ENCODE assay signal across 8 cellular contexts in genomic region chr7:151168022-151168786, GRCh38. TPM values are rescaled to one million over a fixed set of nuclear protein-coding genes. Genes with fewer than 3 reads are reported as not detected.
DNase-seq lines count a peak whose midpoint lies in the region; ATAC-seq, FAIRE-seq and TF ChIP-seq lines count a peak whose summit lies in the region.

No MANE protein-coding gene starts in this region.

- POLR2A ChIA-PET in IMR-90 (lab: Charles Lee; ENCODE audit: unreplicated experiment): no interaction called here

- H3K14ac ChIP-seq in IMR-90 (replicated peaks; ENCODE audit: low read depth, low read length): no peak overlapping the region

- H4K91ac ChIP-seq in IMR-90 (ENCODE audit: insufficient read depth, low read depth, low read length): no peak overlapping the region

- no peak overlapping the region for H2BK5ac ChIP-seq in IMR-90 (ENCODE audit: low read depth, low read length, poor library complexity, severe bottlenecking)
- H2BK5ac ChIP-seq in mesendoderm (ENCODE audit: low read length): no peak overlapping the region

- H3K4me3 ChIP-seq in IMR-90 (ENCODE audit: insufficient read depth, low read depth, low read length) (no peak overlapping the region), coronary artery (peak overlapping the region; percentile 73), mesendoderm (ENCODE audit: low read length) (no peak overlapping the region)

- no peak overlapping the region for H2AFZ ChIP-seq in IMR-90 (replicated peaks; ENCODE audit: low read length, poor library complexity)

- H3K4me3 Mint-ChIP-seq in stimulated activated naive B cell treated with anti-CD40 and anti-IgM and Interleukin-4, amounts not matched to agents 10 μg/mL and 1 μg/mL and 100 μg/mL, for 72 hours: peak overlapping the region; percentile 24 to 75

- H4K8ac ChIP-seq in IMR-90 (ENCODE audit: low read depth in 2 of 2, low read length in 2 of 2): no peak overlapping the region
- H4K8ac ChIP-seq in mesendoderm (ENCODE audit: low read depth, low read length): no peak overlapping the region

- H3K4ac ChIP-seq in IMR-90 (ENCODE audit: low read depth, low read length) (no peak overlapping the region), mesendoderm (ENCODE audit: low read depth, low read length) (no peak overlapping the region)

- dilution Hi-C loops in IMR-90 (cut with HindIII; ENCODE audit: low sequenced_read_pairs, unreplicated experiment): no loop called here

- H4K20me1 ChIP-seq in IMR-90 (ENCODE audit: insufficient read depth, low read length): no peaks in the 10 kb centered on the region; the same call in 1 of the 2 replicates

- no peak overlapping the region for H2AK9ac ChIP-seq in IMR-90 (replicated peaks; ENCODE audit: low read depth, low read length, poor library complexity)

- no peak overlapping the region for H2BK15ac ChIP-seq in IMR-90 (ENCODE audit: low read depth, low read length)
- no peak overlapping the region for H2BK15ac ChIP-seq in mesendoderm (replicated peaks; ENCODE audit: low read depth)

- CTCF ChIA-PET in IMR-90 (lab: Yijun Ruan, JAX): no interaction called here

- TF ChIP-seq CTCF in IMR-90 (conservative IDR thresholded peaks at IDR 0.05; ENCODE audit: low read depth, low read length): peak; percentile 43
- peak; percentile 41 for TF ChIP-seq CTCF in coronary artery (IDR thresholded peaks at IDR 0.05)

- no TSS peak for BruUV-seq in IMR-90 (replicated peaks; lab: Mats Ljungman, UMichigan)

- H3K27ac ChIP-seq in IMR-90 (ENCODE audit: insufficient read depth, low read length): no peak overlapping the region
- no peak overlapping the region for H3K27ac ChIP-seq in coronary artery
- no peak overlapping the region for H3K27ac ChIP-seq in mesendoderm (ENCODE audit: low read depth, low read length)

- no peaks in the 10 kb centered on the region for H3K79me2 ChIP-seq in mesendoderm (ENCODE audit: control insufficient read depth, insufficient read depth, low read length)

- H3K56ac ChIP-seq in IMR-90 (ENCODE audit: extremely low read depth, insufficient read depth, low read length): no peak overlapping the region
- peak overlapping the region; percentile 54 for H3K56ac ChIP-seq in mesendoderm (ENCODE audit: low read length)

- H3K27ac Mint-ChIP-seq in stimulated activated naive B cell treated with anti-CD40 and anti-IgM and Interleukin-4, amounts not matched to agents 10 μg/mL and 1 μg/mL and 100 μg/mL, for 72 hours: no peak overlapping the region

- H3K9ac ChIP-seq in IMR-90 (ENCODE audit: low read depth, low read length) (no peak overlapping the region), mesendoderm (ENCODE audit: low read length) (peak overlapping the region; percentile 44)

- DNase-seq in GM12892 (ENCODE audit: insufficient read length) (peak; percentile 67), IMR-90 (no peak), coronary artery (ENCODE audit: low spot score) (no peak), mesendoderm (peak; percentile 60), mesenteric fat pad (ENCODE audit: low spot score) (no peak), NCI-H1048 (lab: John Stamatoyannopoulos, UW) (no peak)
- no peak for DNase-seq in stimulated activated naive B cell treated with anti-CD40 and anti-IgM and Interleukin-4, amounts not matched to agents 10 μg/mL and 1 μg/mL and 100 μg/mL, for 72 hours

- peak; percentile 30; the same call in 1 of the 2 replicates for ATAC-seq in IMR-90 (ENCODE audit: low read depth)
- ATAC-seq in activated CD4-positive, CD25-positive, alpha-beta regulatory T cell treated with anti-CD3 and anti-CD28 coated beads, Interleukin-2, amount 50 U/mL, for 24 hours: peak; percentile 74 to 81
- ATAC-seq in stimulated activated naive B cell treated with anti-CD40 and anti-IgM and Interleukin-4, amounts not matched to agents 10 μg/mL and 1 μg/mL and 100 μg/mL, for 72 hours (replicated peaks): peak; percentile 78 to 79

- H2AK5ac ChIP-seq in IMR-90 (ENCODE audit: low read depth, low read length): no peak overlapping the region
- H2AK5ac ChIP-seq in mesendoderm (ENCODE audit: low read length): no peak overlapping the region

- peaks cover 16 to 25% of the 10 kb centered on the region in 2 donors for H3K4me1 Mint-ChIP-seq in stimulated activated naive B cell treated with anti-CD40 and anti-IgM and Interleukin-4, amounts not matched to agents 10 μg/mL and 1 μg/mL and 100 μg/mL, for 72 hours

- peaks cover 0 to 3% of the 10 kb centered on the region in 2 donors for H3K36me3 Mint-ChIP-seq in stimulated activated naive B cell treated with anti-CD40 and anti-IgM and Interleukin-4, amounts not matched to agents 10 μg/mL and 1 μg/mL and 100 μg/mL, for 72 hours

- H3K4me1 ChIP-seq in IMR-90 (ENCODE audit: control insufficient read depth, insufficient read depth, low read length): peaks cover 1% of the 10 kb centered on the region; the same call in 1 of the 2 replicates
- peaks cover 6% of the 10 kb centered on the region for H3K4me1 ChIP-seq in mesendoderm (ENCODE audit: control insufficient read depth, low read depth, low read length)

- peaks cover 3% of the 10 kb centered on the region; the same call in 1 of the 2 replicates for H3K9me3 ChIP-seq in IMR-90 (ENCODE audit: control insufficient read depth, insufficient read depth, low read length)

- H3K23ac ChIP-seq in IMR-90 (ENCODE audit: low read depth, low read length) (no peak overlapping the region), mesendoderm (ENCODE audit: low read length) (no peak overlapping the region)

- intact Hi-C loops in IMR-90 (cut with micrococcal nuclease): no loop called here

- TF ChIP-seq POLR2A in GM12892 (IDR thresholded peaks at IDR 0.05; ENCODE audit: low read depth, low read length) (no peak), IMR-90 (IDR thresholded peaks at IDR 0.05; ENCODE audit: low read depth, low read length) (no peak)

- peaks cover 59% of the 10 kb centered on the region for H3K27me3 ChIP-seq in IMR-90 (ENCODE audit: control insufficient read depth, insufficient read depth, low read length)
- peaks cover 48% of the 10 kb centered on the region for H3K27me3 ChIP-seq in mesendoderm (ENCODE audit: insufficient read depth, low read length, poor library complexity)

- H3K79me1 ChIP-seq in IMR-90 (ENCODE audit: low read depth in 1 of 2, low read length in 2 of 2) (no peaks in the 10 kb centered on the region), mesendoderm (ENCODE audit: low read length) (no peaks in the 10 kb centered on the region)

- H3K27me3 Mint-ChIP-seq in stimulated activated naive B cell treated with anti-CD40 and anti-IgM and Interleukin-4, amounts not matched to agents 10 μg/mL and 1 μg/mL and 100 μg/mL, for 72 hours: peaks cover 37 to 60% of the 10 kb centered on the region in 2 donors

- no peak overlapping the region for H2BK120ac ChIP-seq in IMR-90 (ENCODE audit: low read depth, low read length)
- H2BK120ac ChIP-seq in mesendoderm (ENCODE audit: low read depth, low read length): no peak overlapping the region

- H3K4me2 ChIP-seq in IMR-90 (ENCODE audit: low read depth, low read length): no peak overlapping the region
- peak overlapping the region; percentile 53 for H3K4me2 ChIP-seq in mesendoderm (ENCODE audit: low read length)

- 4 to 100% methylated on average over 1 to 36 of the region's 51 CpGs for WGBS in IMR-90 (ENCODE audit: extremely low coverage in 2 of 2, insufficient read length in 1 of 2), 2 experiments
- 100% methylated on average over 2 of the region's 51 CpGs for WGBS in mesendoderm (ENCODE audit: extremely low coverage, insufficient coverage, low lambda C conversion rate)

- H2BK20ac ChIP-seq in IMR-90 (ENCODE audit: low read depth, low read length): no peak overlapping the region

- H3K9me1 ChIP-seq in IMR-90 (ENCODE audit: insufficient read depth, low read length): no peaks in the 10 kb centered on the region

- H3K9me3 Mint-ChIP-seq in stimulated activated naive B cell treated with anti-CD40 and anti-IgM and Interleukin-4, amounts not matched to agents 10 μg/mL and 1 μg/mL and 100 μg/mL, for 72 hours: no peaks in the 10 kb centered on the region

- H3K18ac ChIP-seq in IMR-90 (ENCODE audit: low read depth, low read length): no peak overlapping the region
- peak overlapping the region; percentile 24 for H3K18ac ChIP-seq in mesendoderm (ENCODE audit: low read length)

- H4K5ac ChIP-seq in IMR-90 (ENCODE audit: low read depth, low read length): no peak overlapping the region
- H4K5ac ChIP-seq in mesendoderm (ENCODE audit: low read length): no peak overlapping the region

- H3K36me3 ChIP-seq in IMR-90 (ENCODE audit: control insufficient read depth, insufficient read depth, low read length) (no peaks in the 10 kb centered on the region), mesendoderm (ENCODE audit: control insufficient read depth, insufficient read depth, low read length) (no peaks in the 10 kb centered on the region)

- FAIRE-seq in GM12892 (lab: Jason Lieb, UNC): peak; percentile 14

- TF ChIP-seq RAD21 in IMR-90 (IDR thresholded peaks at IDR 0.05; ENCODE audit: low read length): no peak

- in situ Hi-C loops in IMR-90 (cut with MboI; ENCODE audit: low sequenced_read_pairs): no loop called here

RNA-seq across cellular contexts. Expression of gene GBX1, which starts 0.7 kb away (rescaled TPM):
- polyA plus RNA-seq in GM12892 (2012; ENCODE audit: missing spikeins): not detected
- not detected in 2 replicates for total RNA-seq in IMR-90 (2012; rRNA removed)
- not detected in 2 replicates for polyA plus RNA-seq in IMR-90 (2012; rRNA removed)
- not detected in 2 replicates for polyA plus RNA-seq in IMR-90 (2012; cell fraction: cytosol; rRNA removed)
- polyA plus RNA-seq in IMR-90 (2012; cell fraction: nucleus; rRNA removed; ENCODE audit: low replicate concordance): not detected in 2 replicates
- not detected for polyA plus RNA-seq in mesendoderm (2013, experiment 1 of 2)
- not detected for polyA plus RNA-seq in mesendoderm (2013, experiment 2 of 2)
- total RNA-seq in mesenteric fat pad: not detected

RNA-seq across cellular contexts. Expression of gene ASB10, which starts 18.8 kb away (rescaled TPM):
- not detected for polyA plus RNA-seq in GM12892 (2012; ENCODE audit: missing spikeins)
- not detected in 2 replicates for total RNA-seq in IMR-90 (2012; rRNA removed)
- not detected in 2 replicates for polyA plus RNA-seq in IMR-90 (2012; rRNA removed)
- not detected in 2 replicates for polyA plus RNA-seq in IMR-90 (2012; cell fraction: cytosol; rRNA removed)
- polyA plus RNA-seq in IMR-90 (2012; cell fraction: nucleus; rRNA removed; ENCODE audit: low replicate concordance): not detected in 2 replicates
- polyA plus RNA-seq in mesendoderm (2013, experiment 1 of 2): not detected
- not detected for polyA plus RNA-seq in mesendoderm (2013, experiment 2 of 2)
- total RNA-seq in mesenteric fat pad: not detected

RNA-seq across cellular contexts. Expression of gene H2BK1, which starts 42.1 kb away (rescaled TPM):
- not detected for polyA plus RNA-seq in GM12892 (2012; ENCODE audit: missing spikeins)
- total RNA-seq in IMR-90 (2012; rRNA removed): not detected in 2 replicates
- not detected in 2 replicates for polyA plus RNA-seq in IMR-90 (2012; rRNA removed)
- polyA plus RNA-seq in IMR-90 (2012; cell fraction: cytosol; rRNA removed): not detected in 2 replicates
- not detected in 2 replicates for polyA plus RNA-seq in IMR-90 (2012; cell fraction: nucleus; rRNA removed; ENCODE audit: low replicate concordance)
- not detected for polyA plus RNA-seq in mesendoderm (2013, experiment 1 of 2)
- not detected for polyA plus RNA-seq in mesendoderm (2013, experiment 2 of 2)
- total RNA-seq in mesenteric fat pad: not detected

RNA-seq across cellular contexts. Expression of gene ABCF2, which starts 58.8 kb away (rescaled TPM):
- 27.1 TPM for polyA plus RNA-seq in GM12892 (2012; ENCODE audit: missing spikeins)
- total RNA-seq in IMR-90 (2012; rRNA removed) (100 and 103 TPM in 2 replicates), mesenteric fat pad (38.1 TPM)
- 40.3 and 46.2 TPM in 2 replicates for polyA plus RNA-seq in IMR-90 (2012; rRNA removed)
- 20.3 and 26.3 TPM in 2 replicates for polyA plus RNA-seq in IMR-90 (2012; cell fraction: cytosol; rRNA removed)
- polyA plus RNA-seq in IMR-90 (2012; cell fraction: nucleus; rRNA removed; ENCODE audit: low replicate concordance): 31.5 and 41.9 TPM in 2 replicates
- polyA plus RNA-seq in mesendoderm (2013, experiment 1 of 2): 36.4 TPM
- 36.2 TPM for polyA plus RNA-seq in mesendoderm (2013, experiment 2 of 2)

Comparison
In these comparisons a context has a peak if more than half of its experiments do, and no peak if none do; other contexts are left out.
1. DNase-seq: peak in GM12892 (single experiment) and mesendoderm (single experiment); none in IMR-90 (single experiment), coronary artery (single experiment), stimulated activated naive B cell treated with anti-CD40 and anti-IgM and Interleukin-4, amounts not matched to agents 10 μg/mL and 1 μg/mL and 100 μg/mL, for 72 hours (single experiment), mesenteric fat pad (single experiment) and NCI-H1048 (single experiment).
2. Peak in every context shown above with its lines, with median percentiles within 50 percentile points of each other: ATAC-seq.